ENCODE assay signal across 16 cellular contexts in the genomic region with DNA sequence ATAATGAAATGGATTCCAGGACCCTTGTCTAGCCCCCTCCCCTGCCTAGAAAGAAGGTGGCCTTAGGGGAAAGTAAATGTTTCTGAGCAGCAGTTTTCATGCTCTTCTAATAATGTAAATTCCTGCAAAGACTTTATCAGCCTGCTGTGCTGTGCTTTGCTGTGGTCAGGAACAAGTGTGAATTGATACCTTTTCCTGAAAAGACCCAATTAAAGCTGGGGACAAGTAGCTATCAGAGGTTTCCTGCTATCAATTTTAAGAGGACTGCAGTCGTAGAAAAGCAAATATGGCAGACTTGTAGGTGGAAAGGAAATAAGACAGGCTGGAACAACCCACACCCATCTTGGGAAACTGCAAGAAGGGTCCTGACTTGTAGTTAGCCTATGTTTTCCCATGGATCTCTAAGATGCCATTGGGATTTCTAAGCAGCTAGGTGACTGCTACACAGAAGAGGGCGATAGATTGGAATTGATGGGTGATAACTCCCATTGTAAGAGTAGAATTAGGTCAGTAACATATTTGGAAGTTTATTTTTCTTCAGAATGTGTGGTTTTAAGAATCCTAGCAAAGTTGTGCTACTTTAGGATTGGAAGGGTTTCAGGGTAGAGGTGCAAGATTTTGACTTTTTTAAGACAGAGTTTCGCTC. TPM values are rescaled to one million over a fixed set of nuclear protein-coding genes. Genes with fewer than 3 reads are reported as not detected.
DNase-seq lines count a peak whose midpoint lies in the region; TF ChIP-seq lines count a peak whose summit lies in the region.
"Had no signal": no experiment of that assay in that cellular context is flagged by ENCODE, and none has a peak within 500 bp of the region (broad histone marks: within the 10 kb centered on the region; RNA-seq: fewer than 3 reads in every experiment).

No MANE protein-coding gene starts in this region.

- H3K36me3 Mint-ChIP-seq in T-helper 1 cell treated with Interleukin-12 subunit alpha and Interleukin-12 subunit beta and Interleukin-4 antibody, amounts not matched to agents 30 μg/mL and 1 μg/mL, for 36 hours (ENCODE audit: low read depth) = peaks cover 45% of the 10 kb centered on the region
- H3K36me3 Mint-ChIP-seq in brain (peaks cover 59% of the 10 kb centered on the region), nephron progenitor cell (ENCODE audit: low read depth) (peaks cover 57% of the 10 kb centered on the region)

- TF ChIP-seq CTCF in brain (conservative IDR thresholded peaks at IDR 0.05) = no peak
- no peak for TF ChIP-seq CTCF in nephron progenitor cell (IDR thresholded peaks at IDR 0.05)

- H3K36me3 ChIP-seq in H7 (replicated peaks; ENCODE audit: control insufficient read depth, insufficient read depth, low read length) = peaks cover 9% of the 10 kb centered on the region

- H3K4me1 Mint-ChIP-seq in T-helper 1 cell treated with Interleukin-12 subunit alpha and Interleukin-12 subunit beta and Interleukin-4 antibody, amounts not matched to agents 30 μg/mL and 1 μg/mL, for 36 hours (ENCODE audit: low read depth) = peaks cover 37% of the 10 kb centered on the region
- H3K4me1 Mint-ChIP-seq in brain = peaks cover 46% of the 10 kb centered on the region
- H3K4me1 Mint-ChIP-seq in nephron progenitor cell = peaks cover 40% of the 10 kb centered on the region

- H3K9me3 Mint-ChIP-seq in T-helper 1 cell treated with Interleukin-12 subunit alpha and Interleukin-12 subunit beta and Interleukin-4 antibody, amounts not matched to agents 30 μg/mL and 1 μg/mL, for 36 hours = no peaks in the 10 kb centered on the region
- H3K9me3 Mint-ChIP-seq in brain (peaks cover 0 to 3% (median 0%) of the 10 kb centered on the region in 5 experiments), nephron progenitor cell (no peaks in the 10 kb centered on the region)

- H3K27ac Mint-ChIP-seq in T-helper 1 cell treated with Interleukin-12 subunit alpha and Interleukin-12 subunit beta and Interleukin-4 antibody, amounts not matched to agents 30 μg/mL and 1 μg/mL, for 36 hours = peak overlapping the region; percentile 21
- peak overlapping the region in 4 of 5 experiments; percentile 41 to 94 (median 51) for H3K27ac Mint-ChIP-seq in brain
- H3K27ac Mint-ChIP-seq in nephron progenitor cell = peak overlapping the region; percentile 17

- no peak overlapping the region for H3K4me3 Mint-ChIP-seq in T-helper 1 cell treated with Interleukin-12 subunit alpha and Interleukin-12 subunit beta and Interleukin-4 antibody, amounts not matched to agents 30 μg/mL and 1 μg/mL, for 36 hours
- H3K4me3 Mint-ChIP-seq in brain (peak overlapping the region; percentile 91 to 100 (median 97)), nephron progenitor cell (peak overlapping the region; percentile 100)

- H3K27me3 Mint-ChIP-seq in T-helper 1 cell treated with Interleukin-12 subunit alpha and Interleukin-12 subunit beta and Interleukin-4 antibody, amounts not matched to agents 30 μg/mL and 1 μg/mL, for 36 hours (ENCODE audit: low read depth) = no peaks in the 10 kb centered on the region
- peaks cover 5% of the 10 kb centered on the region for H3K27me3 Mint-ChIP-seq in brain
- peaks cover 3% of the 10 kb centered on the region for H3K27me3 Mint-ChIP-seq in nephron progenitor cell (ENCODE audit: low read depth, poor library complexity)

- no peaks in the 10 kb centered on the region for H3K27me3 ChIP-seq in H7 (ENCODE audit: control insufficient read depth, insufficient read depth, low read length)
- H3K27me3 ChIP-seq: SJCRH30, stomach had no signal

- no peak for DNase-seq in T-helper 1 cell
- DNase-seq in H7 = peak; percentile 43
- no peak for DNase-seq in nephron progenitor cell
- no peak for DNase-seq in DMS153 (lab: John Stamatoyannopoulos, UW)
- no peak for DNase-seq in NCI-H82 (lab: John Stamatoyannopoulos, UW)
- DNase-seq in cerebellar nuclear complex (lab: John Stamatoyannopoulos, UW) = no peak
- DNase-seq: amygdala, COR-L47, Kasumi-1, lower lobe of right lung, NCI-H1694 treated with DMSO at 0.1 percent for 48 hours, NCI-H510A, SJCRH30, stomach had no signal

- no peak overlapping the region for H3K4me3 ChIP-seq in H7 (ENCODE audit: insufficient read depth, low read depth, low read length)
- H3K4me3 ChIP-seq: lower lobe of right lung, SJCRH30, stomach had no signal

RNA-seq across cellular contexts. Expression of gene DYNLL1, which starts 3.1 kb away (rescaled TPM):
- total RNA-seq in H7 (2014; rRNA removed; shearing (Covaris generic)) = 215 and 313 TPM in 2 replicates
- polyA plus RNA-seq in brain (ENCODE audit: insufficient read depth, low read depth, low replicate concordance) = 725 TPM

RNA-seq across cellular contexts. Expression of gene SRSF9, which starts 29.4 kb away (rescaled TPM):
- total RNA-seq in H7 (2014; rRNA removed; shearing (Covaris generic)) = 203 and 212 TPM in 2 replicates
- polyA plus RNA-seq in brain (ENCODE audit: insufficient read depth, low read depth, low replicate concordance) = 182 TPM

RNA-seq across cellular contexts. Expression of gene COQ5, which starts 30.0 kb away (rescaled TPM):
- 56.8 and 78.3 TPM in 2 replicates for total RNA-seq in H7 (2014; rRNA removed; shearing (Covaris generic))
- 36.5 TPM for polyA plus RNA-seq in brain (ENCODE audit: insufficient read depth, low read depth, low replicate concordance)

RNA-seq across cellular contexts. Expression of gene RNF10, which starts 35.2 kb away (rescaled TPM):
- total RNA-seq in H7 (2014; rRNA removed; shearing (Covaris generic)) = 118 and 119 TPM in 2 replicates
- 148 TPM for polyA plus RNA-seq in brain (ENCODE audit: insufficient read depth, low read depth, low replicate concordance)

RNA-seq across cellular contexts. Expression of gene GATC, which starts 52.7 kb away (rescaled TPM):
- total RNA-seq in H7 (2014; rRNA removed; shearing (Covaris generic)) = 19.8 and 23.4 TPM in 2 replicates
- polyA plus RNA-seq in brain (ENCODE audit: insufficient read depth, low read depth, low replicate concordance) = 25.4 TPM
